In genomic region chr6:152983637-152984386, GRCh38 we compare ENCODE assay signal across 1 cellular context.
TF ChIP-seq lines count a peak whose summit lies in the region.

No MANE protein-coding gene starts in this region.

TF ChIP-seq in K562, 482 proteins besides CTCF, POLR2A, EP300 and RAD21 (continued from another document):
- TF ChIP-seq SFPQ (IDR thresholded peaks at IDR 0.05; ENCODE audit: low read depth, low read length) = no peak
- TF ChIP-seq USF2 (CRISPR knock-in tag; IDR thresholded peaks at IDR 0.05) = no peak
- TF ChIP-seq SREBF2 (CRISPR knock-in tag; IDR thresholded peaks at IDR 0.05) = no peak
- TF ChIP-seq FOXM1 (IDR thresholded peaks at IDR 0.05; ENCODE audit: low read depth) = peak; percentile 35; the same call in 1 of the 2 replicates
- TF ChIP-seq FOXM1 (CRISPR knock-in tag; IDR thresholded peaks at IDR 0.05; ENCODE audit: low read depth) = 0 out of 2 replicates have a peak, but pooled peaks have one; percentile 17
- 0 out of 2 replicates have a peak, but pooled peaks have one; percentile 18 for TF ChIP-seq HES1 (IDR thresholded peaks at IDR 0.05; ENCODE audit: low read depth)
- TF ChIP-seq GABPB2 (CRISPR knock-in tag; conservative IDR thresholded peaks at IDR 0.05) = no peak
- TF ChIP-seq JUN (IDR thresholded peaks at IDR 0.05; ENCODE audit: borderline replicate concordance, low read depth, low read length) = peak; percentile 60; the same call in 1 of the 2 replicates
- no peak; the same call in 1 of the 2 replicates for TF ChIP-seq JUN (CRISPR knock-in tag; IDR thresholded peaks at IDR 0.05; ENCODE audit: borderline replicate concordance)
- TF ChIP-seq KDM5B (IDR thresholded peaks at IDR 0.05; ENCODE audit: insufficient replicate concordance, low read depth, low read length) = peak; percentile 92
- TF ChIP-seq ZNF830 (CRISPR knock-in tag; IDR thresholded peaks at IDR 0.05) = 0 out of 2 replicates have a peak, but pooled peaks have one; percentile 58
- TF ChIP-seq CC2D1A (IDR thresholded peaks at IDR 0.05) = peak; percentile 31; the same call in 1 of the 2 replicates
- TF ChIP-seq ARID3A (IDR thresholded peaks at IDR 0.05; ENCODE audit: borderline replicate concordance, low read depth, low read length) = peak; percentile 83; the same call in 1 of the 2 replicates
- TF ChIP-seq ATF1 (CRISPR knock-in tag; IDR thresholded peaks at IDR 0.05) = no peak
- peak; percentile 41 for TF ChIP-seq ATF1 (tag; IDR thresholded peaks at IDR 0.05)
- TF ChIP-seq ZNF551 (CRISPR knock-in tag; IDR thresholded peaks at IDR 0.05) = no peak
- TF ChIP-seq RFX7 (CRISPR knock-in tag; IDR thresholded peaks at IDR 0.05) = no peak
- no peak for TF ChIP-seq NCOR1 (IDR thresholded peaks at IDR 0.05)
- TF ChIP-seq RBM22 (IDR thresholded peaks at IDR 0.05; ENCODE audit: low read depth, low read length, poor library complexity, severe bottlenecking) = peak; percentile 9
- TF ChIP-seq MAFF (IDR thresholded peaks at IDR 0.05; ENCODE audit: low read length) = peak; percentile 1; the same call in 1 of the 2 replicates
- TF ChIP-seq NR2C2 (CRISPR knock-in tag; IDR thresholded peaks at IDR 0.05) = no peak
- peak; percentile 59; the same call in 1 of the 2 replicates for TF ChIP-seq NR2C2 (tag; IDR thresholded peaks at IDR 0.05)
- TF ChIP-seq ZNF282 (CRISPR knock-in tag; IDR thresholded peaks at IDR 0.05) = no peak
- no peak for TF ChIP-seq MBD2 (IDR thresholded peaks at IDR 0.05; ENCODE audit: borderline replicate concordance, low read depth)
- TF ChIP-seq PTBP1 (IDR thresholded peaks at IDR 0.05; ENCODE audit: low read depth, low read length) = no peak
- TF ChIP-seq SETDB1 (IDR thresholded peaks at IDR 0.05; ENCODE audit: low read length) = no peak
- TF ChIP-seq CREM (IDR thresholded peaks at IDR 0.05; ENCODE audit: low read depth) = peak; percentile 80
- TF ChIP-seq TFAM (CRISPR knock-in tag; conservative IDR thresholded peaks at IDR 0.05) = no peak
- peak; percentile 13 for TF ChIP-seq TBP (optimal IDR thresholded peaks at IDR 0.05; ENCODE audit: low read depth, low read length)
- 0 out of 4 replicates have a peak, but pooled peaks of 1 of the 2 experiments have one; percentile 25 for TF ChIP-seq TRIM24 (IDR thresholded peaks at IDR 0.05)
- no peak for TF ChIP-seq ZBTB12 (CRISPR knock-in tag; IDR thresholded peaks at IDR 0.05)
- TF ChIP-seq ERF (CRISPR knock-in tag; IDR thresholded peaks at IDR 0.05) = 0 out of 2 replicates have a peak, but pooled peaks have one; percentile 35
- TF ChIP-seq CBX8 (IDR thresholded peaks at IDR 0.05; ENCODE audit: borderline replicate concordance, extremely low read depth, low read depth, low read length, poor library complexity, severe bottlenecking) = no peak
- no peak for TF ChIP-seq ZNF778 (CRISPR knock-in tag; IDR thresholded peaks at IDR 0.05)
- 0 out of 4 replicates have a peak, but pooled peaks of 1 of the 2 experiments have one; percentile 25 for TF ChIP-seq ZMIZ1 (IDR thresholded peaks at IDR 0.05; ENCODE audit: low read depth in 2 of 2, low read length in 2 of 2)
TF ChIP-seq in K562: peak in this region for 105.
